22 cellular contexts compared by ENCODE assay signal in genomic region chr1:33974147-33974546, GRCh38.
DNase-seq lines count a peak whose midpoint lies in the region; ATAC-seq and TF ChIP-seq lines count a peak whose summit lies in the region.
"Had no signal": no experiment of that assay in that cellular context is flagged by ENCODE, and none has a peak within 500 bp of the region (broad histone marks: within the 10 kb centered on the region; RNA-seq: fewer than 3 reads in every experiment).

No MANE protein-coding gene starts in this region.

- H3K4me3 ChIP-seq in right atrium auricular region, result no peak overlapping the region
- H3K4me3 ChIP-seq in right cardiac atrium (ENCODE audit: low read length), result no peak overlapping the region
- H3K4me3 ChIP-seq in testis, result no peak overlapping the region
- no peak overlapping the region for H3K4me3 ChIP-seq in gastroesophageal sphincter
- H3K4me3 ChIP-seq: ascending aorta, BLaER1, GM12878, GM23248, psoas muscle, upper lobe of right lung had no signal

- WGBS in right cardiac atrium, result 33% methylated on average over 5 of the region's 5 CpGs
- 46 to 56% methylated on average over 5 of the region's 5 CpGs for WGBS in testis, 2 donors
- 44 to 62% methylated on average over 3 to 4 of the region's 5 CpGs for WGBS in gastroesophageal sphincter (ENCODE audit: low coverage in 1 of 2), 2 donors

- H3K9me3 ChIP-seq in right atrium auricular region, result no peaks in the 10 kb centered on the region
- H3K9me3 ChIP-seq in right cardiac atrium (ENCODE audit: control insufficient read depth, low read length), result no peaks in the 10 kb centered on the region
- H3K9me3 ChIP-seq in testis, result no peaks in the 10 kb centered on the region
- H3K9me3 ChIP-seq in gastroesophageal sphincter, result no peaks in the 10 kb centered on the region
- H3K9me3 ChIP-seq: ascending aorta, BLaER1, psoas muscle, upper lobe of right lung had no signal

- DNase-seq in cardiac septum (ENCODE audit: low spot score) (peak; percentile 71), right atrium auricular region (ENCODE audit: low spot score) (no peak), right cardiac atrium (peak in 2 of 3 donors; percentile 49 to 59), testis (peak; percentile 82), erythroblast (lab: John Stamatoyannopoulos, UW) (no peak)
- DNase-seq: activated CD4-positive, alpha-beta T cell treated with anti-CD3 and anti-CD28 coated beads, Interleukin-2, amount 50 U/mL, for 4 hours; activated CD8-positive, alpha-beta memory T cell treated with anti-CD3 and anti-CD28 coated beads, Interleukin-2, amount 50 U/mL, for 4 hours; DND-41; effector CD4-positive, alpha-beta T cell; NCI-H1436; NCI-H2227 treated with DMSO at 0.1 percent for 48 hours; NCI-H82; psoas muscle; upper lobe of right lung had no signal

- H3K27ac ChIP-seq in right atrium auricular region (no peak overlapping the region), VCaP (peak overlapping the region; percentile 72), right cardiac atrium (ENCODE audit: low read length) (no peak overlapping the region), testis (no peak overlapping the region), gastroesophageal sphincter (no peak overlapping the region)
- H3K27ac ChIP-seq: ascending aorta, BLaER1, epithelial cell of prostate, psoas muscle, upper lobe of right lung had no signal

- TF ChIP-seq CTCF in right atrium auricular region (IDR thresholded peaks at IDR 0.05), result no peak
- no peak for TF ChIP-seq CTCF in VCaP (conservative IDR thresholded peaks at IDR 0.05)
- no peak for TF ChIP-seq CTCF in testis (IDR thresholded peaks at IDR 0.05)
- TF ChIP-seq CTCF in gastroesophageal sphincter (IDR thresholded peaks at IDR 0.05), result no peak

- ATAC-seq in right cardiac atrium (peak in 1 of 2 donors; percentile 13), gastroesophageal sphincter (no peak), HG03139 (IDR thresholded peaks at IDR 0.05; ENCODE audit: unreplicated experiment) (no peak)
- ATAC-seq: GM12878, psoas muscle, upper lobe of right lung had no signal

- H3K27me3 ChIP-seq in right atrium auricular region, result no peaks in the 10 kb centered on the region
- H3K27me3 ChIP-seq in right cardiac atrium (ENCODE audit: control insufficient read depth, insufficient read depth), result no peaks in the 10 kb centered on the region
- no peaks in the 10 kb centered on the region for H3K27me3 ChIP-seq in testis
- H3K27me3 ChIP-seq in gastroesophageal sphincter, result peaks cover 34% of the 10 kb centered on the region
- H3K27me3 ChIP-seq: ascending aorta, BLaER1, upper lobe of right lung had no signal

- H3K4me1 ChIP-seq in right atrium auricular region (peaks cover 0 to 37% of the 10 kb centered on the region in 2 donors), right cardiac atrium (ENCODE audit: control insufficient read depth, insufficient read depth, low read length) (peaks cover 11% of the 10 kb centered on the region), testis (peaks cover 33% of the 10 kb centered on the region), gastroesophageal sphincter (peaks cover 0 to 13% (median 0%) of the 10 kb centered on the region in 3 donors)
- H3K4me1 ChIP-seq: BLaER1, psoas muscle, upper lobe of right lung had no signal

- TF ChIP-seq POLR2A in testis (IDR thresholded peaks at IDR 0.05), result no peak
- no peak for TF ChIP-seq POLR2A in gastroesophageal sphincter (IDR thresholded peaks at IDR 0.05)
- no peak for TF ChIP-seq POLR2A in erythroblast (IDR thresholded peaks at IDR 0.05; ENCODE audit: low read length)

- intact Hi-C loops in cardiac septum (cut with DNase I) (loop anchor here (5.0 kb wide), 1 partner anchor 83 kb away; no protein-coding TSS in a partner anchor), right cardiac atrium (cut with DNase I) (no loop called here), testis (cut with DNase I; ENCODE audit: low total_unique reads) (no loop called here)

- TF ChIP-seq EP300 in gastroesophageal sphincter (IDR thresholded peaks at IDR 0.05), result no peak

- H3K36me3 ChIP-seq in right atrium auricular region, result no peaks in the 10 kb centered on the region
- no peaks in the 10 kb centered on the region for H3K36me3 ChIP-seq in testis (ENCODE audit: low read depth, missing control alignments)
- H3K36me3 ChIP-seq in gastroesophageal sphincter, result no peaks in the 10 kb centered on the region
- H3K36me3 ChIP-seq: ascending aorta, BLaER1, upper lobe of right lung had no signal

Comparison
In these comparisons a context has a peak if more than half of its experiments do, and no peak if none do; other contexts are left out.
1. DNase-seq: peak in cardiac septum (single experiment), right cardiac atrium (2 of 3) and testis (single experiment); none in right atrium auricular region (single experiment) and erythroblast (0 of 2).